34 cellular contexts compared by ENCODE assay signal in genomic region chr22:24726848-24727217, GRCh38. TPM values are rescaled to one million over a fixed set of nuclear protein-coding genes. Genes with fewer than 3 reads are reported as not detected.
"Had no signal": no experiment of that assay in that cellular context is flagged by ENCODE, and none has a peak within 500 bp of the region (broad histone marks: within the 10 kb centered on the region; RNA-seq: fewer than 3 reads in every experiment).

No MANE protein-coding gene starts in this region.

- H3K9me3 ChIP-seq: heart left ventricle, pancreas, prostate gland, sigmoid colon, thoracic aorta, upper lobe of left lung, vagina had no signal

- H3K36me3 ChIP-seq: cardiac muscle cell, heart left ventricle, pancreas, prostate gland, sigmoid colon, thoracic aorta, upper lobe of left lung, vagina had no signal

- H3K27ac Mint-ChIP-seq: activated CD4-positive, alpha-beta T cell treated with anti-CD3 and anti-CD28 coated beads for 36 hours; activated naive CD4-positive, alpha-beta T cell treated with anti-CD3 and anti-CD28 coated beads, Interleukin-2, amount 50 U/mL, for 72 hours; activated T-cell treated with anti-CD3 and anti-CD28 coated beads, Interleukin-2, amount 50 U/mL, for 72 hours; naive thymus-derived CD4-positive, alpha-beta T cell; stimulated activated effector memory CD8-positive, alpha-beta T cell treated with anti-CD3 and anti-CD28 coated beads, Interleukin-12 subunit alpha, Interleukin-12 subunit beta, amount 100 ng/mL, for 72 hours; stimulated activated naive CD8-positive, alpha-beta T cell treated with anti-CD3 and anti-CD28 coated beads, Interleukin-15, Interleukin-2, amounts not matched to agents 100 ng/mL and 50 ng/mL, for 24 hours; T-helper 2 cell treated with Interferon-gamma antibody and Interleukin-4, amounts not matched to agents 5 μg/mL and 100 μg/mL, for 36 hours had no signal

- H3K36me3 Mint-ChIP-seq: activated naive CD4-positive, alpha-beta T cell treated with anti-CD3 and anti-CD28 coated beads, Interleukin-2, amount 50 U/mL, for 72 hours; brain; naive thymus-derived CD4-positive, alpha-beta T cell; stimulated activated effector memory CD8-positive, alpha-beta T cell treated with anti-CD3 and anti-CD28 coated beads, Interleukin-12 subunit alpha, Interleukin-12 subunit beta, amount 100 ng/mL, for 72 hours had no signal

- H3K4me3 Mint-ChIP-seq: activated CD4-positive, alpha-beta T cell treated with anti-CD3 and anti-CD28 coated beads for 36 hours; activated T-cell treated with anti-CD3 and anti-CD28 coated beads, Interleukin-2, amount 50 U/mL, for 72 hours; brain; naive thymus-derived CD4-positive, alpha-beta T cell; neural crest cell; stimulated activated effector memory CD8-positive, alpha-beta T cell treated with anti-CD3 and anti-CD28 coated beads, Interleukin-12 subunit alpha, Interleukin-12 subunit beta, amount 100 ng/mL, for 72 hours; stimulated activated naive CD8-positive, alpha-beta T cell treated with anti-CD3 and anti-CD28 coated beads, Interleukin-15, Interleukin-2, amounts not matched to agents 100 ng/mL and 50 ng/mL, for 24 hours; T-helper 2 cell treated with Interferon-gamma antibody and Interleukin-4, amounts not matched to agents 5 μg/mL and 100 μg/mL, for 36 hours had no signal

- H3K4me1 Mint-ChIP-seq: activated CD4-positive, alpha-beta T cell treated with anti-CD3 and anti-CD28 coated beads for 36 hours; stimulated activated effector memory CD8-positive, alpha-beta T cell treated with anti-CD3 and anti-CD28 coated beads, Interleukin-12 subunit alpha, Interleukin-12 subunit beta, amount 100 ng/mL, for 72 hours had no signal

- DNase-seq: activated CD4-positive, alpha-beta T cell treated with anti-CD3 and anti-CD28 coated beads for 36 hours; activated CD4-positive, alpha-beta T cell treated with anti-CD3 and anti-CD28 coated beads, Interleukin-2, amount 50 U/mL, for 4 hours; activated CD4-positive, CD25-positive, alpha-beta regulatory T cell; activated naive CD4-positive, alpha-beta T cell; activated T-cell treated with anti-CD3 and anti-CD28 coated beads for 4 hours; activated T-cell treated with anti-CD3 and anti-CD28 coated beads, Interleukin-2, amount 50 U/mL, for 72 hours; anterior cingulate cortex; cerebellar nuclear complex; dorsolateral prefrontal cortex; effector memory CD4-positive, alpha-beta T cell; midbrain; naive thymus-derived CD4-positive, alpha-beta T cell; nucleus accumbens; sigmoid colon; stimulated activated CD4-positive, alpha-beta T cell treated with anti-CD3 and anti-CD28 coated beads, Interleukin-4, amount 100 ng/mL, for 24 hours had no signal

- H3K4me1 ChIP-seq: prostate gland, vagina had no signal

- ATAC-seq: activated CD4-positive, alpha-beta T cell treated with anti-CD3 and anti-CD28 coated beads for 36 hours; activated naive CD4-positive, alpha-beta T cell treated with anti-CD3 and anti-CD28 coated beads, Interleukin-2, amount 50 U/mL, for 72 hours; activated T-cell treated with anti-CD3 and anti-CD28 coated beads, Interleukin-2, amount 50 U/mL, for 72 hours; naive thymus-derived CD4-positive, alpha-beta T cell; stimulated activated effector memory CD8-positive, alpha-beta T cell treated with anti-CD3 and anti-CD28 coated beads, Interleukin-12 subunit alpha, Interleukin-12 subunit beta, amount 100 ng/mL, for 72 hours had no signal

- H3K9me3 Mint-ChIP-seq: activated naive CD4-positive, alpha-beta T cell treated with anti-CD3 and anti-CD28 coated beads, Interleukin-2, amount 50 U/mL, for 72 hours; activated T-cell treated with anti-CD3 and anti-CD28 coated beads, Interleukin-2, amount 50 U/mL, for 72 hours; brain; neural crest cell; stimulated activated effector memory CD8-positive, alpha-beta T cell treated with anti-CD3 and anti-CD28 coated beads, Interleukin-12 subunit alpha, Interleukin-12 subunit beta, amount 100 ng/mL, for 72 hours; stimulated activated naive CD8-positive, alpha-beta T cell treated with anti-CD3 and anti-CD28 coated beads, Interleukin-15, Interleukin-2, amounts not matched to agents 100 ng/mL and 50 ng/mL, for 24 hours; T-helper 2 cell treated with Interferon-gamma antibody and Interleukin-4, amounts not matched to agents 5 μg/mL and 100 μg/mL, for 36 hours had no signal

- H3K4me3 ChIP-seq: cardiac muscle cell, coronary artery, dorsolateral prefrontal cortex, heart left ventricle, pancreas, prostate gland, sigmoid colon, upper lobe of left lung, vagina had no signal

- H3K27me3 ChIP-seq: cardiac muscle cell, heart left ventricle, pancreas, upper lobe of left lung, vagina had no signal

- H3K27ac ChIP-seq: cardiac muscle cell, coronary artery, dorsolateral prefrontal cortex, pancreas, prostate gland, sigmoid colon, thoracic aorta, upper lobe of left lung, vagina had no signal

RNA-seq across cellular contexts. Expression of gene PIWIL3, which starts 47.7 kb away (rescaled TPM):
- total RNA-seq: activated CD4-positive, alpha-beta T cell treated with anti-CD3 and anti-CD28 coated beads for 36 hours; activated naive CD4-positive, alpha-beta T cell treated with anti-CD3 and anti-CD28 coated beads, Interleukin-2, amount 50 U/mL, for 72 hours; activated T-cell treated with anti-CD3 and anti-CD28 coated beads, Interleukin-2, amount 50 U/mL, for 72 hours; cardiac muscle cell; fibroblast of lung; fibroblast of villous mesenchyme; heart left ventricle; kidney epithelial cell; naive thymus-derived CD4-positive, alpha-beta T cell; neural crest cell; pancreas; sigmoid colon; subcutaneous adipose tissue; thoracic aorta; upper lobe of left lung; vagina had no signal
- polyA plus RNA-seq: cardiac muscle cell; fibroblast of lung; heart left ventricle; naive thymus-derived CD4-positive, alpha-beta T cell; pancreas; sigmoid colon; small intestine had no signal
